Comparison of ENCODE assay signal across 10 cellular contexts in the genomic region with DNA sequence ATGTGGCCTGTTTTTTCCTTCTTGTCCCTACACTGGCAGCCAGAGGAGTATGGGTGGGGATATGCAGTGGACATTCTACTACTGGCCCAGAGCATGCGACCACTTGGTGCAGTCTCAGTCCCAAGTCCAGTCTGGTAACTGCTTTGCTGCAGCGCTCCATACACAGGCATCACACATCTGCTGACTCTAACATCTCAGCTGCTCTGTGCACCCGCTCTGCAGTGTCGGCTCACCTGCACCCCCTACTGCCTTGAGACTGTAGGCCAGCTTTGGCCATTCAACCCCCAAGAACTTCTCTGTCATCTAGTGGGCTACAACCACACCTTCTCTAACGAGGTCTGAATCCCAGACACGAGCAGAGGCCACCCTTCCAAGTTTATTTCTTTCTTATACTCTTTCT. TPM values are rescaled to one million over a fixed set of nuclear protein-coding genes. Genes with fewer than 3 reads are reported as not detected.
DNase-seq lines count a peak whose midpoint lies in the region; ATAC-seq, FAIRE-seq and TF ChIP-seq lines count a peak whose summit lies in the region.
"Had no signal": no experiment of that assay in that cellular context is flagged by ENCODE, and none has a peak within 500 bp of the region (broad histone marks: within the 10 kb centered on the region; RNA-seq: fewer than 3 reads in every experiment).

No MANE protein-coding gene starts in this region.

- DNase-seq in RKO (ENCODE audit: low spot score): peak; percentile 14
- DNase-seq in right lobe of liver: peak in 2 of 3 donors; percentile 23 to 51
- no peak for DNase-seq in retina
- DNase-seq in kidney glomerular epithelial cell (lab: John Stamatoyannopoulos, UW): no peak
- no peak for DNase-seq in NCI-H128 (lab: John Stamatoyannopoulos, UW; ENCODE audit: unreplicated experiment)
- no peak for DNase-seq in H54 (ENCODE audit: insufficient read length, low spot score)

- intact Hi-C loops in right lobe of liver (cut with DNase I): no loop called here

- peak; percentile 8 to 47 (median 19) for TF ChIP-seq CTCF in right lobe of liver (IDR thresholded peaks at IDR 0.05)

- H3K4me1 ChIP-seq in right lobe of liver: no peaks in the 10 kb centered on the region

- no peak overlapping the region for H3K27ac ChIP-seq in right lobe of liver

- 23% methylated on average over 2 of the region's 6 CpGs for WGBS in right lobe of liver (ENCODE audit: insufficient coverage, low coverage, low lambda C conversion rate, missing lambda C conversion rate)

- no peak overlapping the region for H3K4me3 ChIP-seq in right lobe of liver

- no peaks in the 10 kb centered on the region for H3K9me3 ChIP-seq in right lobe of liver

- no peak for FAIRE-seq in H54 (lab: Jason Lieb, UNC)

- TF ChIP-seq POLR2A in right lobe of liver (IDR thresholded peaks at IDR 0.05) (no peak), H54 (IDR thresholded peaks at IDR 0.05; ENCODE audit: low read depth, low read length) (no peak)

- no peaks in the 10 kb centered on the region for H3K36me3 ChIP-seq in right lobe of liver

- H3K27me3 ChIP-seq in right lobe of liver: no peaks in the 10 kb centered on the region

- ATAC-seq in GM18870 (IDR thresholded peaks at IDR 0.05; ENCODE audit: unreplicated experiment): peak; percentile 63
- ATAC-seq in HG02884 (IDR thresholded peaks at IDR 0.05; ENCODE audit: unreplicated experiment): peak; percentile 89
- ATAC-seq in right lobe of liver: peak; percentile 54 to 81 (median 68)

RNA-seq across cellular contexts. Expression of a gene that starts 46.4 kb away (rescaled TPM):
- total RNA-seq in right lobe of liver: not detected
- total RNA-seq: subcutaneous adipose tissue; T-helper 2 cell treated with Interferon-gamma antibody and Interleukin-4, amounts not matched to agents 100 ng/mL and 5 ng/mL, for 36 hours had no signal

Comparison
In these comparisons a context has a peak if more than half of its experiments do, and no peak if none do; other contexts are left out.
1. DNase-seq: peak in RKO (single experiment) and right lobe of liver (2 of 3); none in retina (single experiment), kidney glomerular epithelial cell (single experiment), NCI-H128 (single experiment) and H54 (single experiment).
2. Peak in every context shown above with its lines, with median percentiles within 50 percentile points of each other: ATAC-seq.